ENCODE assay signal across 1 cellular context in genomic region chr2:9142551-9143263, GRCh38.
TF ChIP-seq lines count a peak whose summit lies in the region.

No MANE protein-coding gene starts in this region.

TF ChIP-seq in HepG2, 621 proteins besides CTCF, POLR2A, EP300 and RAD21 (continued from another document and continues in another):
- TF ChIP-seq, protein P1, sequence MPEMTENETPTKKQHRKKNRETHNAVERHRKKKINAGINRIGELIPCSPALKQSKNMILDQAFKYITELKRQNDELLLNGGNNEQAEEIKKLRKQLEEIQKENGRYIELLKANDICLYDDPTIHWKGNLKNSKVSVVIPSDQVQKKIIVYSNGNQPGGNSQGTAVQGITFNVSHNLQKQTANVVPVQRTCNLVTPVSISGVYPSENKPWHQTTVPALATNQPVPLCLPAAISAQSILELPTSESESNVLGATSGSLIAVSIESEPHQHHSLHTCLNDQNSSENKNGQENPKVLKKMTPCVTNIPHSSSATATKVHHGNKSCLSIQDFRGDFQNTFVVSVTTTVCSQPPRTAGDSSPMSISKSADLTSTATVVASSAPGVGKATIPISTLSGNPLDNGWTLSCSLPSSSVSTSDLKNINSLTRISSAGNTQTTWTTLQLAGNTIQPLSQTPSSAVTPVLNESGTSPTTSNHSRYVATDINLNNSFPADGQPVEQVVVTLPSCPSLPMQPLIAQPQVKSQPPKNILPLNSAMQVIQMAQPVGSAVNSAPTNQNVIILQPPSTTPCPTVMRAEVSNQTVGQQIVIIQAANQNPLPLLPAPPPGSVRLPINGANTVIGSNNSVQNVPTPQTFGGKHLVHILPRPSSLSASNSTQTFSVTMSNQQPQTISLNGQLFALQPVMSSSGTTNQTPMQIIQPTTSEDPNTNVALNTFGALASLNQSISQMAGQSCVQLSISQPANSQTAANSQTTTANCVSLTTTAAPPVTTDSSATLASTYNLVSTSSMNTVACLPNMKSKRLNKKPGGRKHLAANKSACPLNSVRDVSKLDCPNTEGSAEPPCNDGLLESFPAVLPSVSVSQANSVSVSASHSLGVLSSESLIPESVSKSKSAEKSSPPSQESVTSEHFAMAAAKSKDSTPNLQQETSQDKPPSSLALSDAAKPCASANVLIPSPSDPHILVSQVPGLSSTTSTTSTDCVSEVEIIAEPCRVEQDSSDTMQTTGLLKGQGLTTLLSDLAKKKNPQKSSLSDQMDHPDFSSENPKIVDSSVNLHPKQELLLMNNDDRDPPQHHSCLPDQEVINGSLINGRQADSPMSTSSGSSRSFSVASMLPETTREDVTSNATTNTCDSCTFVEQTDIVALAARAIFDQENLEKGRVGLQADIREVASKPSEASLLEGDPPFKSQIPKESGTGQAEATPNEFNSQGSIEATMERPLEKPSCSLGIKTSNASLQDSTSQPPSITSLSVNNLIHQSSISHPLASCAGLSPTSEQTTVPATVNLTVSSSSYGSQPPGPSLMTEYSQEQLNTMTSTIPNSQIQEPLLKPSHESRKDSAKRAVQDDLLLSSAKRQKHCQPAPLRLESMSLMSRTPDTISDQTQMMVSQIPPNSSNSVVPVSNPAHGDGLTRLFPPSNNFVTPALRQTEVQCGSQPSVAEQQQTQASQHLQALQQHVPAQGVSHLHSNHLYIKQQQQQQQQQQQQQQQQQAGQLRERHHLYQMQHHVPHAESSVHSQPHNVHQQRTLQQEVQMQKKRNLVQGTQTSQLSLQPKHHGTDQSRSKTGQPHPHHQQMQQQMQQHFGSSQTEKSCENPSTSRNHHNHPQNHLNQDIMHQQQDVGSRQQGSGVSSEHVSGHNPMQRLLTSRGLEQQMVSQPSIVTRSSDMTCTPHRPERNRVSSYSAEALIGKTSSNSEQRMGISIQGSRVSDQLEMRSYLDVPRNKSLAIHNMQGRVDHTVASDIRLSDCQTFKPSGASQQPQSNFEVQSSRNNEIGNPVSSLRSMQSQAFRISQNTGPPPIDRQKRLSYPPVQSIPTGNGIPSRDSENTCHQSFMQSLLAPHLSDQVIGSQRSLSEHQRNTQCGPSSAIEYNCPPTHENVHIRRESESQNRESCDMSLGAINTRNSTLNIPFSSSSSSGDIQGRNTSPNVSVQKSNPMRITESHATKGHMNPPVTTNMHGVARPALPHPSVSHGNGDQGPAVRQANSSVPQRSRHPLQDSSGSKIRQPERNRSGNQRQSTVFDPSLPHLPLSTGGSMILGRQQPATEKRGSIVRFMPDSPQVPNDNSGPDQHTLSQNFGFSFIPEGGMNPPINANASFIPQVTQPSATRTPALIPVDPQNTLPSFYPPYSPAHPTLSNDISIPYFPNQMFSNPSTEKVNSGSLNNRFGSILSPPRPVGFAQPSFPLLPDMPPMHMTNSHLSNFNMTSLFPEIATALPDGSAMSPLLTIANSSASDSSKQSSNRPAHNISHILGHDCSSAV (CRISPR knock-in tag; IDR thresholded peaks at IDR 0.05; ENCODE audit: borderline replicate concordance) = no peak
- TF ChIP-seq ZNF891 (CRISPR knock-in tag; IDR thresholded peaks at IDR 0.05) = no peak
- TF ChIP-seq SUZ12 (IDR thresholded peaks at IDR 0.05; ENCODE audit: low read depth, low read length) = no peak
- peak; percentile 13; the same call in 1 of the 2 replicates for TF ChIP-seq ATF6 (CRISPR knock-in tag; conservative IDR thresholded peaks at IDR 0.05)
- TF ChIP-seq PAF1 (CRISPR knock-in tag; IDR thresholded peaks at IDR 0.05) = no peak
- TF ChIP-seq, protein P2, sequence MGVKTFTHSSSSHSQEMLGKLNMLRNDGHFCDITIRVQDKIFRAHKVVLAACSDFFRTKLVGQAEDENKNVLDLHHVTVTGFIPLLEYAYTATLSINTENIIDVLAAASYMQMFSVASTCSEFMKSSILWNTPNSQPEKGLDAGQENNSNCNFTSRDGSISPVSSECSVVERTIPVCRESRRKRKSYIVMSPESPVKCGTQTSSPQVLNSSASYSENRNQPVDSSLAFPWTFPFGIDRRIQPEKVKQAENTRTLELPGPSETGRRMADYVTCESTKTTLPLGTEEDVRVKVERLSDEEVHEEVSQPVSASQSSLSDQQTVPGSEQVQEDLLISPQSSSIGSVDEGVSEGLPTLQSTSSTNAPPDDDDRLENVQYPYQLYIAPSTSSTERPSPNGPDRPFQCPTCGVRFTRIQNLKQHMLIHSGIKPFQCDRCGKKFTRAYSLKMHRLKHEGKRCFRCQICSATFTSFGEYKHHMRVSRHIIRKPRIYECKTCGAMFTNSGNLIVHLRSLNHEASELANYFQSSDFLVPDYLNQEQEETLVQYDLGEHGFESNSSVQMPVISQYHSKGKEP (CRISPR knock-in tag; IDR thresholded peaks at IDR 0.05) = no peak
- TF ChIP-seq ZNF766 (CRISPR knock-in tag; IDR thresholded peaks at IDR 0.05; ENCODE audit: borderline replicate concordance) = no peak
- no peak for TF ChIP-seq POLR2AphosphoS5 (IDR thresholded peaks at IDR 0.05; ENCODE audit: low read depth, low read length)
- TF ChIP-seq NFYC (CRISPR knock-in tag; IDR thresholded peaks at IDR 0.05) = no peak
- peak; percentile 30; the same call in 1 of the 2 replicates for TF ChIP-seq ZNF737 (CRISPR knock-in tag; IDR thresholded peaks at IDR 0.05; ENCODE audit: borderline replicate concordance)
- peak; percentile 30; the same call in 1 of the 2 replicates for TF ChIP-seq ZNF263 (CRISPR knock-in tag; IDR thresholded peaks at IDR 0.05)
- TF ChIP-seq FOSL1 (CRISPR knock-in tag; IDR thresholded peaks at IDR 0.05; ENCODE audit: borderline replicate concordance) = no peak
- no peak for TF ChIP-seq FLYWCH1 (CRISPR knock-in tag; IDR thresholded peaks at IDR 0.05)
- TF ChIP-seq ZNF562 (CRISPR knock-in tag; IDR thresholded peaks at IDR 0.05; ENCODE audit: borderline replicate concordance) = no peak
- TF ChIP-seq ZNF180 (CRISPR knock-in tag; IDR thresholded peaks at IDR 0.05; ENCODE audit: borderline replicate concordance, low read depth) = no peak
- no peak for TF ChIP-seq ZNF513 (CRISPR knock-in tag; conservative IDR thresholded peaks at IDR 0.05)
- TF ChIP-seq U2AF1 (optimal IDR thresholded peaks at IDR 0.05; ENCODE audit: low read depth, low read length) = no peak
- TF ChIP-seq ZFP91 (CRISPR knock-in tag; IDR thresholded peaks at IDR 0.05; ENCODE audit: borderline replicate concordance) = peak; percentile 93
- TF ChIP-seq ZBTB49 (CRISPR knock-in tag; IDR thresholded peaks at IDR 0.05; ENCODE audit: borderline replicate concordance) = peak; percentile 82; the same call in 1 of the 2 replicates
- no peak for TF ChIP-seq ZNF841 (CRISPR knock-in tag; IDR thresholded peaks at IDR 0.05; ENCODE audit: borderline replicate concordance)
- no peak for TF ChIP-seq ZNF709 (CRISPR knock-in tag; IDR thresholded peaks at IDR 0.05)
- TF ChIP-seq ZNF569 (CRISPR knock-in tag; IDR thresholded peaks at IDR 0.05; ENCODE audit: borderline replicate concordance) = no peak
- peak; percentile 46; the same call in 1 of the 2 replicates for TF ChIP-seq ZBTB7B (CRISPR knock-in tag; IDR thresholded peaks at IDR 0.05)
- peak; percentile 64; the same call in 1 of the 2 replicates for TF ChIP-seq ZMYM3 (CRISPR knock-in tag; IDR thresholded peaks at IDR 0.05)
- no peak for TF ChIP-seq TCF7L2 (IDR thresholded peaks at IDR 0.05; ENCODE audit: low read depth, low read length)
- TF ChIP-seq ETV6 (CRISPR knock-in tag; conservative IDR thresholded peaks at IDR 0.05) = no peak
- TF ChIP-seq HOXA9 (CRISPR knock-in tag; IDR thresholded peaks at IDR 0.05; ENCODE audit: borderline replicate concordance) = no peak
- no peak for TF ChIP-seq ZXDC (CRISPR knock-in tag; IDR thresholded peaks at IDR 0.05)
- TF ChIP-seq CHD4 (IDR thresholded peaks at IDR 0.05; ENCODE audit: borderline replicate concordance, low read length) = no peak
- TF ChIP-seq ZNF878 (CRISPR knock-in tag; IDR thresholded peaks at IDR 0.05) = no peak
- TF ChIP-seq XBP1 (CRISPR knock-in tag; IDR thresholded peaks at IDR 0.05) = no peak
- no peak for TF ChIP-seq ATF3 (CRISPR knock-in tag; IDR thresholded peaks at IDR 0.05)
- peak; percentile 61; the same call in 1 of the 2 replicates for TF ChIP-seq ZFY (CRISPR knock-in tag; IDR thresholded peaks at IDR 0.05)
- no peak; the same call in 1 of the 2 replicates for TF ChIP-seq ONECUT2 (CRISPR knock-in tag; IDR thresholded peaks at IDR 0.05)
- peak; percentile 53; the same call in 1 of the 2 replicates for TF ChIP-seq HOMEZ (CRISPR knock-in tag; IDR thresholded peaks at IDR 0.05; ENCODE audit: low read depth)
- TF ChIP-seq, protein P3, sequence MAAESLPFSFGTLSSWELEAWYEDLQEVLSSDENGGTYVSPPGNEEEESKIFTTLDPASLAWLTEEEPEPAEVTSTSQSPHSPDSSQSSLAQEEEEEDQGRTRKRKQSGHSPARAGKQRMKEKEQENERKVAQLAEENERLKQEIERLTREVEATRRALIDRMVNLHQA (CRISPR knock-in tag; IDR thresholded peaks at IDR 0.05) = no peak
